In genomic region chr7:73535918-73536317, GRCh38 we compare ENCODE assay signal across 3 cellular contexts.
A peak's percentile ranks its signal among the peaks of the same experiment; 100 is the strongest.
TF ChIP-seq lines count a peak whose summit lies in the region.

No MANE protein-coding gene starts in this region.

TF ChIP-seq in HEK293, 187 proteins besides CTCF, POLR2A, EP300 and RAD21:
- peak; percentile 59; the same call in 1 of the 2 replicates for TF ChIP-seq ZNF121 (tag by site-specific recombination; IDR thresholded peaks at IDR 0.05)

TF ChIP-seq in WTC11, 78 proteins besides CTCF, POLR2A, EP300 and RAD21:
- peak; percentile 74 for TF ChIP-seq ZNF121 (CRISPR knock-in tag; IDR thresholded peaks at IDR 0.05)

TF ChIP-seq in K562, 482 proteins besides CTCF, POLR2A, EP300 and RAD21:
- TF ChIP-seq ZNF121 (CRISPR knock-in tag; conservative IDR thresholded peaks at IDR 0.05) = peak; percentile 50; the same call in 1 of the 2 replicates
- TF ChIP-seq MLX (CRISPR knock-in tag; conservative IDR thresholded peaks at IDR 0.05) = 0 out of 4 replicates have a peak, but pooled peaks of 1 of the 2 experiments have one; percentile 22
